10 cellular contexts compared by ENCODE assay signal in the genomic region with DNA sequence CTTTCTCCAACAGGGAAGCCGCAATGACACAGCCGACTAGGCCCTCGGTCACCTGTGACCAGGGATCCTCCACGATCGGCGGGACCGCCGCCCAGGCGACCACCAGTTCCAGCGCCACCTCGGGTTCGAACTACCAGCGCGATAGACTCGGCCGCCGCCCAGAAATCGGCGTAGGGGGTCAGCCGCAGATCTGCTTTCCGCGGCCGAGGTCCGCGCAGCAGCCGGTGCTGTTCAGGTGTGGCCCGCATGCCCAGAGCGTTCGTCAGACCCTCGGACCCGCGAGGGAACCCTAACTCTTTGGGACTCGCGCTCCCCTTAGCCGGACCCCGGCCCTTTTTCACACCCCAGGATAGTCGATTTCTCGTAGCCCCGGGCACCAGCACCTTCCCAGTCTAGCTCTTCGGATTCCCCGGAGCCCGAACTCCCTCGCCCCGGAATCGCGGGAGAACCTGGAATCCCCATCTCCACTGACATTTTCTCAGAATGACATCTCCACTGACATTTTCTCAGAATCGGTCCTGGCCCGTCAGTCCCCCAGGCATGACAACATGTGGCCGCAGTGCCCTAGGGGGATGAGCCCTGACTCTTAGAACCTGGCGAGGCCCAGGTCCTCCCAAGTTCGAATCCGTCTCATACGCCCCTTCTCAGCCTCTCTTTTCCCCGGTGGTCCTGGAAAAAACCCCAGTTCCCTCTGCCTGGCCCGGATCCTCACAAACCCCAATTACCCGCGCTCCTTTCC. TPM values are rescaled to one million over a fixed set of nuclear protein-coding genes. Genes with fewer than 3 reads are reported as not detected.
A peak's percentile ranks its signal among the peaks of the same experiment; 100 is the strongest.
DNase-seq lines count a peak whose midpoint lies in the region; ATAC-seq and TF ChIP-seq lines count a peak whose summit lies in the region.
"Had no signal": no experiment of that assay in that cellular context is flagged by ENCODE, and none has a peak within 500 bp of the region (broad histone marks: within the 10 kb centered on the region; RNA-seq: fewer than 3 reads in every experiment).

No MANE protein-coding gene starts in this region.

- peaks cover 16% of the 10 kb centered on the region for H3K4me1 ChIP-seq in CD4-positive, CD25-positive, alpha-beta regulatory T cell (ENCODE audit: control insufficient read depth, insufficient read depth, low read length, poor library complexity, severe bottlenecking)
- H3K4me1 ChIP-seq in PC-3 (ENCODE audit: insufficient read depth, low read length) = peaks cover 22% of the 10 kb centered on the region
- peaks cover 0 to 17% (median 11%) of the 10 kb centered on the region in 3 donors for H3K4me1 ChIP-seq in esophagus squamous epithelium
- peaks cover 5% of the 10 kb centered on the region for H3K4me1 ChIP-seq in osteoblast (ENCODE audit: insufficient read depth, low read length)
- peaks cover 9% of the 10 kb centered on the region for H3K4me1 ChIP-seq in OCI-LY7 (ENCODE audit: insufficient read depth, low read length, poor library complexity, severe bottlenecking)
- H3K4me1 ChIP-seq: SJCRH30 had no signal

- intact Hi-C loops in PC-3 (cut with micrococcal nuclease) = loop anchor here (2.0 kb wide), 2 partner anchors 39 to 97 kb away; partner anchors contain the start of gene ADAM19
- intact Hi-C loops in esophagus squamous epithelium (cut with DNase I) = no loop called here
- intact Hi-C loops in OCI-LY7 (cut with micrococcal nuclease; ENCODE audit: unreplicated experiment) = no loop called here

- H3K9me2 ChIP-seq in PC-3 (replicated peaks; ENCODE audit: low read length) (no peaks in the 10 kb centered on the region), OCI-LY7 (ENCODE audit: insufficient read depth, low read length) (no peaks in the 10 kb centered on the region)

- BruUV-seq in PC-3 (replicated peaks; lab: Mats Ljungman, UMichigan) (no TSS peak), OCI-LY7 (replicated peaks; lab: Mats Ljungman, UMichigan) (no TSS peak)

- H3K4me1 Mint-ChIP-seq in CD4-positive, CD25-positive, alpha-beta regulatory T cell = peaks cover 10 to 25% (median 18%) of the 10 kb centered on the region in 4 donors

- H3K4me3 Mint-ChIP-seq in CD4-positive, CD25-positive, alpha-beta regulatory T cell = peak overlapping the region; percentile 74 to 91 (median 86)

- 36 to 73% methylated on average over 25 to 54 of the region's 57 CpGs for WGBS in esophagus squamous epithelium, 2 donors

- H4K20me1 ChIP-seq in PC-3 (ENCODE audit: low read length) (no peaks in the 10 kb centered on the region), osteoblast (ENCODE audit: insufficient read depth, low read length) (no peaks in the 10 kb centered on the region), OCI-LY7 (ENCODE audit: insufficient read depth, low read length) (no peaks in the 10 kb centered on the region)

- H3K9ac ChIP-seq in PC-3 (ENCODE audit: low read length) = peak overlapping the region; percentile 89

- H3K9me3 ChIP-seq in CD4-positive, CD25-positive, alpha-beta regulatory T cell (ENCODE audit: control insufficient read depth in 2 of 2, low read length in 2 of 2) = no peaks in the 10 kb centered on the region
- H3K9me3 ChIP-seq in PC-3 (ENCODE audit: low read length) (no peaks in the 10 kb centered on the region), esophagus squamous epithelium (no peaks in the 10 kb centered on the region), osteoblast (ENCODE audit: low read depth, low read length) (no peaks in the 10 kb centered on the region), OCI-LY7 (ENCODE audit: low read length) (no peaks in the 10 kb centered on the region)
- H3K9me3 ChIP-seq: SJCRH30 had no signal

- peaks cover 8% of the 10 kb centered on the region; the same call in 1 of the 2 replicates for H3K79me2 ChIP-seq in PC-3 (ENCODE audit: low read length)
- H3K79me2 ChIP-seq in osteoblast (ENCODE audit: insufficient read depth, low read length) = no peaks in the 10 kb centered on the region
- no peaks in the 10 kb centered on the region for H3K79me2 ChIP-seq in OCI-LY7 (ENCODE audit: insufficient read depth, low read depth, low read length)

- H2AFZ ChIP-seq in PC-3 (ENCODE audit: low read length) (no peak overlapping the region), osteoblast (ENCODE audit: low read length) (peak overlapping the region; percentile 96), OCI-LY7 (ENCODE audit: low read length) (no peak overlapping the region)

- H3K4me3 ChIP-seq in CD4-positive, CD25-positive, alpha-beta regulatory T cell (ENCODE audit: low read depth, low read length) = peak overlapping the region; percentile 59
- peak overlapping the region; percentile 64 for H3K4me3 ChIP-seq in PC-3 (ENCODE audit: low read length)
- H3K4me3 ChIP-seq in esophagus squamous epithelium = peak overlapping the region; percentile 46 to 81 (median 57)
- peak overlapping the region; percentile 89 for H3K4me3 ChIP-seq in osteoblast (ENCODE audit: insufficient read depth, low read length)
- no peak overlapping the region for H3K4me3 ChIP-seq in OCI-LY7 (ENCODE audit: low read depth, low read length, poor library complexity, severe bottlenecking)
- H3K4me3 ChIP-seq: SJCRH30 had no signal

- CTCF ChIA-PET in PC-3 (lab: Charles Lee) = no interaction called here
- CTCF ChIA-PET in OCI-LY7 (lab: Charles Lee; ENCODE audit: unreplicated experiment) = no interaction called here

- H3K27ac ChIP-seq in CD4-positive, CD25-positive, alpha-beta regulatory T cell (ENCODE audit: insufficient read depth, low read length, poor library complexity, severe bottlenecking) = no peak overlapping the region
- peak overlapping the region; percentile 91 for H3K27ac ChIP-seq in PC-3 (ENCODE audit: low read length)
- H3K27ac ChIP-seq in esophagus squamous epithelium = no peak overlapping the region
- H3K27ac ChIP-seq in osteoblast (ENCODE audit: low read depth, low read length) = peak overlapping the region; percentile 37
- no peak overlapping the region for H3K27ac ChIP-seq in OCI-LY7 (ENCODE audit: low read depth, low read length, poor library complexity, severe bottlenecking)
- H3K27ac ChIP-seq: epithelial cell of prostate, SJCRH30 had no signal

- H3K27ac Mint-ChIP-seq in CD4-positive, CD25-positive, alpha-beta regulatory T cell = peak overlapping the region in 2 of 3 donors; percentile 21 to 59

- POLR2A ChIA-PET in PC-3 (lab: Charles Lee; ENCODE audit: unreplicated experiment) = no interaction called here
- POLR2A ChIA-PET in OCI-LY7 (lab: Charles Lee) = no interaction called here

- no peak for TF ChIP-seq CTCF in PC-3 (conservative IDR thresholded peaks at IDR 0.05; ENCODE audit: low read depth, low read length)
- TF ChIP-seq CTCF in esophagus squamous epithelium (IDR thresholded peaks at IDR 0.05) = no peak
- TF ChIP-seq CTCF in osteoblast (IDR thresholded peaks at IDR 0.05; ENCODE audit: extremely low read depth, low read depth, low read length) = no peak
- no peak for TF ChIP-seq CTCF in OCI-LY7 (conservative IDR thresholded peaks at IDR 0.05; ENCODE audit: low read length)

- peaks cover 0 to 4% (median 0%) of the 10 kb centered on the region in 7 donors for H3K9me3 Mint-ChIP-seq in CD4-positive, CD25-positive, alpha-beta regulatory T cell

- ATAC-seq in CD4-positive, CD25-positive, alpha-beta regulatory T cell (ENCODE audit: low read depth in 2 of 2) = no peak
- ATAC-seq in PC-3 = no peak

- H3K36me3 Mint-ChIP-seq in CD4-positive, CD25-positive, alpha-beta regulatory T cell = no peaks in the 10 kb centered on the region

- no peak for DNase-seq in CD4-positive, CD25-positive, alpha-beta regulatory T cell
- no peak for DNase-seq in PC-3
- no peak for DNase-seq in esophagus squamous epithelium (lab: John Stamatoyannopoulos, UW)
- no peak for DNase-seq in osteoblast (ENCODE audit: insufficient read length, low spot score, missing footprints)
- no peak for DNase-seq in OCI-LY7 (ENCODE audit: low spot score)
- DNase-seq in HK-2 (ENCODE audit: unreplicated experiment) = no peak
- no peak for DNase-seq in COR-L47 (lab: John Stamatoyannopoulos, UW)
- no peak for DNase-seq in SW 1271 (lab: John Stamatoyannopoulos, UW)
- DNase-seq: SJCRH30 had no signal

- H3F3A ChIP-seq in PC-3 (ENCODE audit: low read length, unreplicated experiment) = no peaks in the 10 kb centered on the region

- no peaks in the 10 kb centered on the region for H3K36me3 ChIP-seq in CD4-positive, CD25-positive, alpha-beta regulatory T cell (ENCODE audit: control insufficient read depth, insufficient read depth, low read length)
- H3K36me3 ChIP-seq in PC-3 (ENCODE audit: low read depth, low read length) (no peaks in the 10 kb centered on the region), esophagus squamous epithelium (no peaks in the 10 kb centered on the region), osteoblast (ENCODE audit: insufficient read depth, low read length) (no peaks in the 10 kb centered on the region), OCI-LY7 (ENCODE audit: insufficient read depth, low read length) (no peaks in the 10 kb centered on the region)
- H3K36me3 ChIP-seq: SJCRH30 had no signal

- H3K27me3 ChIP-seq in CD4-positive, CD25-positive, alpha-beta regulatory T cell (ENCODE audit: control insufficient read depth, insufficient read depth, low read length) = peaks cover 7% of the 10 kb centered on the region
- no peaks in the 10 kb centered on the region for H3K27me3 ChIP-seq in PC-3 (ENCODE audit: low read length)
- peaks cover 0 to 10% (median 0%) of the 10 kb centered on the region in 4 donors for H3K27me3 ChIP-seq in esophagus squamous epithelium
- no peaks in the 10 kb centered on the region for H3K27me3 ChIP-seq in osteoblast (ENCODE audit: insufficient read depth, low read length)
- H3K27me3 ChIP-seq: SJCRH30 had no signal

- peaks cover 38% of the 10 kb centered on the region for H3K27me3 Mint-ChIP-seq in CD4-positive, CD25-positive, alpha-beta regulatory T cell

- no peak for TF ChIP-seq POLR2A in esophagus squamous epithelium (IDR thresholded peaks at IDR 0.05)

- H3K4me2 ChIP-seq in PC-3 (ENCODE audit: low read length) (peak overlapping the region; percentile 83), osteoblast (ENCODE audit: insufficient read depth, low read length) (peak overlapping the region; percentile 86), OCI-LY7 (ENCODE audit: low read length) (no peak overlapping the region)

RNA-seq across cellular contexts. Expression of gene C5orf52, which starts 0.4 kb away (rescaled TPM):
- total RNA-seq in CD4-positive, CD25-positive, alpha-beta regulatory T cell = not detected
- not detected for polyA plus RNA-seq in CD4-positive, CD25-positive, alpha-beta regulatory T cell
- total RNA-seq in PC-3 (2014; rRNA removed) = 0.84 TPM in 1 of 2 replicates, not detected in the other
- not detected for total RNA-seq in esophagus squamous epithelium
- not detected in 2 replicates for total RNA-seq in osteoblast
- not detected in 2 replicates for total RNA-seq in OCI-LY7 (2014; rRNA removed; shearing (Covaris generic))
- not detected in 2 replicates for total RNA-seq in OCI-LY7 (2022)
- total RNA-seq: SJCRH30 had no signal

RNA-seq across cellular contexts. Expression of gene SOX30, which starts 19.5 kb away (rescaled TPM):
- not detected for total RNA-seq in CD4-positive, CD25-positive, alpha-beta regulatory T cell
- under 1 TPM; 0.46 to 0.84 (median 0.56) TPM for polyA plus RNA-seq in CD4-positive, CD25-positive, alpha-beta regulatory T cell
- total RNA-seq in PC-3 (2014; rRNA removed) = 0.51 TPM in 1 of 2 replicates, not detected in the other
- not detected for total RNA-seq in esophagus squamous epithelium
- total RNA-seq in osteoblast = under 0.01 TPM in 2 replicates
- total RNA-seq in OCI-LY7 (2014; rRNA removed; shearing (Covaris generic)) = 0.16 TPM in 1 of 2 replicates, not detected in the other
- total RNA-seq in OCI-LY7 (2022) = 0.13 and 0.29 TPM in 2 replicates
- total RNA-seq: SJCRH30 had no signal

RNA-seq across cellular contexts. Expression of gene THG1L, which starts 59.5 kb away (rescaled TPM):
- 4.5 TPM for total RNA-seq in CD4-positive, CD25-positive, alpha-beta regulatory T cell
- polyA plus RNA-seq in CD4-positive, CD25-positive, alpha-beta regulatory T cell = 1 to 10 TPM; 5.0 to 6.6 (median 5.5) TPM
- total RNA-seq in PC-3 (2014; rRNA removed) (45.1 and 45.3 TPM in 2 replicates), esophagus squamous epithelium (10 to 100 TPM in 2 of 4 donors, 1 to 10 TPM in 2; 5.7 to 21.0 (median 11.8) TPM), osteoblast (27.9 and 30.6 TPM in 2 replicates), OCI-LY7 (2022) (18.5 and 21.0 TPM in 2 replicates)
- 20.7 and 30.5 TPM in 2 replicates for total RNA-seq in OCI-LY7 (2014; rRNA removed; shearing (Covaris generic))

Comparison
In these comparisons a context has a peak if more than half of its experiments do, and no peak if none do; other contexts are left out.
1. H3K27ac ChIP-seq: peak in PC-3 (single experiment) and osteoblast (single experiment); none in CD4-positive, CD25-positive, alpha-beta regulatory T cell (single experiment), esophagus squamous epithelium (0 of 4) and OCI-LY7 (single experiment).